In the genomic region with DNA sequence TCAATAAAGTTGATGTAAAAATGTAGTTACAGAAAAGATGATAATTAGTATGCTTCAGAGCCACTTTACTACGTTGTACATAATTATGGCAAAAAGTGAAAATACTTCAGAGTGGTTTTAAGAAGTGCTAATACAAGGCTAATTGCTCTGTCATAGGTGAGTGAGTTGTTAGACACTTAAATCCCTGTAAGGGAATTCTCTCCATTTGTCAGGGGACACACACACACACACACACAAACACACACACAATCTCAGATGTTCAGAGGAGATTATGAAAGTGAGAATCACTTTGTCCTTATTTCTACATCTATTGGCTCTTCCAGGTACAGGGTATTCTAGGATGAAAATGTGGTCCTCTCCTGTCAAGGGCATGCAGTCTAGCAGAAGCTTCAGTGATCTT, we compare ENCODE assay signal across 9 cellular contexts.
"Had no signal": no experiment of that assay in that cellular context is flagged by ENCODE, and none has a peak within 500 bp of the region (broad histone marks: within the 10 kb centered on the region; RNA-seq: fewer than 3 reads in every experiment).

No MANE protein-coding gene starts in this region.

- FAIRE-seq: K562 had no signal

- H3K4me3 ChIP-seq: GM23248, HAP-1, K562 had no signal

- DNase-seq: GM23248, GOT3, H7, HFFc6, IMR-90 had no signal

- ATAC-seq: HCT116, K562 had no signal

- H3K36me3 ChIP-seq: HAP-1 had no signal

- H3K27ac ChIP-seq: GM23248, HL-60 had no signal

- H3K9me3 Mint-ChIP-seq: HFFc6 had no signal

- H2AFZ ChIP-seq: GM23248 had no signal

- H3K9me3 ChIP-seq: HAP-1 had no signal

- H3K9ac ChIP-seq: GM23248 had no signal

- H3K4me3 Mint-ChIP-seq: HFFc6 had no signal

- H3K27ac Mint-ChIP-seq: HFFc6 had no signal
